In the genomic region with DNA sequence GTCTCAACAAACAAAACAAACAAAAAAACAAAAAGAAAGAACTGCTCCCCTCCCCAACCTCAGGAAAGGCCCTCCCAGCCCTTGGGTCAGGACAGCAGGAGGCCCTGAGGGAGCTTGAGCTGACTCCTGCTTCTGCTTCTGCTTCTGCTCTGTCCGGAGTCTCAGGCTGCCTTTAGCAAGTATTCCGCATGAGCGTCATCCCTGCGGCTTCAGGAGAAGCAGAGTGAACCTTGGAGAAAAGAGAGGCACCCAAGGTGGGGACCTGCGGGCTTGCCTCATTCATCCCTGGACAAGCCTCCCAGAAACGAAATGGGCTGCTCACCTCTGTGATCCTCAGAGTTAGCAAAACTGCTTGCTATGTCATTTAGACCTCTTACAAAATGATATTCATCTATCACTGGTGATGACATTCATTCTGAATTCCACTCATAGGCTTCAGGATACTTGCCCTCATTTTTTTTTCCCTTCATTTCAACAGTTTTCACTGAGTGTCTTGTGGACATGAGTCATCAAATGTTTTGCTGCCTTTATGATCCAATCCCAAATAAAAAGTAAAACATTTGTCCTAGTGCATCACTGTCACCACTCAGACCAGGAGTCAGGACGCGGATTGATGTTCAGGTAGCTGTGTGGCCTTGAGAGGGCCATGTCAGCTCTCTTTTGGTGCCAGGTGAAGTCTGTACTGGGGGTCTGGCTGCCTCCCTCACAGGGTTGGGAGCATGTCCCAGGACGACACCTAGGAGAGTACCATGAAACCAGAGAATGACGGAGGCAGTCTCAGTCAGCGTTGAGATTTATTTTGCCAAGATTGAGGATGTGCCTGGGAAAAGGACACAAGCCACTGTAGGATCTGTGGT, we compare ENCODE assay signal across 14 cellular contexts. TPM values are rescaled to one million over a fixed set of nuclear protein-coding genes. Genes with fewer than 3 reads are reported as not detected.
DNase-seq lines count a peak whose midpoint lies in the region; ATAC-seq and TF ChIP-seq lines count a peak whose summit lies in the region.
"Had no signal": no experiment of that assay in that cellular context is flagged by ENCODE, and none has a peak within 500 bp of the region (broad histone marks: within the 10 kb centered on the region; RNA-seq: fewer than 3 reads in every experiment).

No MANE protein-coding gene starts in this region.

- peaks cover 8% of the 10 kb centered on the region; the same call in 1 of the 2 replicates for H3K4me1 ChIP-seq in HUES48 (ENCODE audit: control insufficient read depth, insufficient read depth, low read length)

- no peak for ATAC-seq in HG03280 (IDR thresholded peaks at IDR 0.05; ENCODE audit: unreplicated experiment)
- ATAC-seq: foreskin keratinocyte; naive thymus-derived CD8-positive, alpha-beta T cell had no signal

- H3K9me3 Mint-ChIP-seq in endothelial cell (ENCODE audit: unreplicated experiment) (no peaks in the 10 kb centered on the region), nephron (no peaks in the 10 kb centered on the region)
- H3K9me3 Mint-ChIP-seq: naive thymus-derived CD8-positive, alpha-beta T cell had no signal

- no peak overlapping the region for H3K9ac ChIP-seq in HUES48 (ENCODE audit: low read depth, low read length)

- H3K27me3 Mint-ChIP-seq in endothelial cell (ENCODE audit: unreplicated experiment) = peaks cover 7% of the 10 kb centered on the region
- H3K27me3 Mint-ChIP-seq in nephron (ENCODE audit: low read depth) = peaks cover 11% of the 10 kb centered on the region

- CTCF ChIA-PET in AG04450 (lab: Charles Lee) = interaction anchor here (0.8 to 4.9 kb wide), 5 partner anchors 38 to 378 kb away, joined by 4 to 21 read pairs (median 4); no protein-coding TSS in a partner anchor

- H3K27me3 ChIP-seq in AG04450 (ENCODE audit: control insufficient read depth, insufficient read depth, low read length) (no peaks in the 10 kb centered on the region), HUES48 (ENCODE audit: control insufficient read depth, insufficient read depth, low read length) (peaks cover 7% of the 10 kb centered on the region)
- H3K27me3 ChIP-seq: foreskin keratinocyte had no signal

- H3K9me3 ChIP-seq in AG04450 (ENCODE audit: control insufficient read depth, insufficient read depth, low read length) (no peaks in the 10 kb centered on the region; the same call in 1 of the 2 replicates), HUES48 (ENCODE audit: control insufficient read depth, insufficient read depth, low read length) (no peaks in the 10 kb centered on the region)

- POLR2A ChIA-PET in AG04450 (lab: Yijun Ruan, JAX) = interaction anchor here (0.6 kb wide), 1 partner anchor 72 kb away, joined by 4 read pairs; no protein-coding TSS in a partner anchor

- H3K36me3 ChIP-seq in HUES48 (ENCODE audit: control insufficient read depth, insufficient read depth, low read length) = peaks cover 42% of the 10 kb centered on the region

- H3K4me3 ChIP-seq in AG04450 (ENCODE audit: low read depth, low read length) = no peak overlapping the region
- no peak overlapping the region for H3K4me3 ChIP-seq in HUES48 (ENCODE audit: low read depth, low read length)

- TF ChIP-seq CTCF in AG04450 (IDR thresholded peaks at IDR 0.05; ENCODE audit: low read depth, low read length) (no peak), endothelial cell (IDR thresholded peaks at IDR 0.05; ENCODE audit: unreplicated experiment) (no peak), nephron (IDR thresholded peaks at IDR 0.05; ENCODE audit: unreplicated experiment in 3 of 3) (no peak)

- H3K27ac ChIP-seq in AG04450 (ENCODE audit: low read depth, low read length) = peak overlapping the region; percentile 3
- peak overlapping the region; percentile 29 for H3K27ac ChIP-seq in HUES48 (ENCODE audit: low read depth, low read length)
- H3K27ac ChIP-seq: foreskin keratinocyte had no signal

- H3K27ac Mint-ChIP-seq in endothelial cell (ENCODE audit: unreplicated experiment) (no peak overlapping the region), nephron (peak overlapping the region in 2 of 3 experiments; percentile 10 to 59)

- DNase-seq in AG04450 (ENCODE audit: low read depth, low spot score) (no peak), endothelial cell (ENCODE audit: low spot score) (no peak), germinal center (ENCODE audit: low spot score) (no peak), NCI-H226 (no peak)
- DNase-seq in stimulated activated CD4-positive, alpha-beta T cell treated with anti-CD3 and anti-CD28 coated beads, Interleukin-4, amount 100 ng/mL, for 1 hour = no peak
- DNase-seq: activated CD4-positive, alpha-beta T cell treated with anti-CD3 and anti-CD28 coated beads, Interleukin-2, amount 50 U/mL, for 4 hours; activated effector memory CD4-positive, alpha-beta T cell treated with anti-CD3 and anti-CD28 coated beads, Interleukin-2, amount 50 U/mL, for 16 hours; foreskin keratinocyte; naive thymus-derived CD8-positive, alpha-beta T cell; NCI-H345; stimulated activated CD4-positive, alpha-beta T cell treated with anti-CD3 and anti-CD28 coated beads, Interleukin-12 subunit alpha, Interleukin-12 subunit beta, amount 100 ng/mL, for 4 hours had no signal

- no peaks in the 10 kb centered on the region for H3K36me3 Mint-ChIP-seq in endothelial cell (ENCODE audit: low read depth, unreplicated experiment)
- peaks cover 5% of the 10 kb centered on the region for H3K36me3 Mint-ChIP-seq in nephron (ENCODE audit: low read depth)

- H3K4me3 Mint-ChIP-seq in endothelial cell (ENCODE audit: unreplicated experiment) = peak overlapping the region; percentile 5
- H3K4me3 Mint-ChIP-seq in nephron = no peak overlapping the region
- H3K4me3 Mint-ChIP-seq: naive thymus-derived CD8-positive, alpha-beta T cell had no signal

- H3K4me1 Mint-ChIP-seq in endothelial cell (ENCODE audit: unreplicated experiment) = peaks cover 2% of the 10 kb centered on the region
- peaks cover 29% of the 10 kb centered on the region for H3K4me1 Mint-ChIP-seq in nephron

RNA-seq across cellular contexts. Expression of a gene that starts 51.7 kb away (rescaled TPM):
- polyA plus RNA-seq in AG04450 (2011; rRNA removed) = 12.8 and 15.3 TPM in 2 replicates
- 10.9 and 13.4 TPM in 2 replicates for polyA minus RNA-seq in AG04450 (2011; rRNA and poly(A)+ RNA removed)
- total RNA-seq in endothelial cell (ENCODE audit: unreplicated experiment) = 24.1 TPM
